In genomic region chr16:1420540-1421205, GRCh38 we compare ENCODE assay signal across 8 cellular contexts. TPM values are rescaled to one million over a fixed set of nuclear protein-coding genes. Genes with fewer than 3 reads are reported as not detected.
DNase-seq lines count a peak whose midpoint lies in the region; ATAC-seq and TF ChIP-seq lines count a peak whose summit lies in the region.

UQCC4 (minus strand) TSS chr16:1420747; CDS start chr16:1420723, 24 bp downstream.

- peaks cover 18% of the 10 kb centered on the region for H3K4me1 Mint-ChIP-seq in activated naive CD8-positive, alpha-beta T cell (ENCODE audit: low read depth)

- H3K27me3 Mint-ChIP-seq in activated naive CD8-positive, alpha-beta T cell = no peaks in the 10 kb centered on the region

- TF ChIP-seq CTCF in osteoblast (IDR thresholded peaks at IDR 0.05; ENCODE audit: extremely low read depth, low read depth, low read length) = no peak

- H3K9me3 ChIP-seq in osteoblast (ENCODE audit: low read depth, low read length) = no peaks in the 10 kb centered on the region
- H3K9me3 ChIP-seq in thymus (ENCODE audit: control insufficient read depth) = no peaks in the 10 kb centered on the region

- no peaks in the 10 kb centered on the region for H3K27me3 ChIP-seq in osteoblast (ENCODE audit: insufficient read depth, low read length)
- no peaks in the 10 kb centered on the region for H3K27me3 ChIP-seq in thymus (ENCODE audit: control insufficient read depth, insufficient read depth)

- peak within 1 kb of the TSS; percentile 98 for H3K27ac Mint-ChIP-seq in activated naive CD8-positive, alpha-beta T cell

- WGBS in thymus = under 1% methylated on average over 71 of the region's 71 CpGs

- peak within 1 kb of the TSS; percentile 95 for H2AFZ ChIP-seq in osteoblast (ENCODE audit: low read length)

- H3K36me3 ChIP-seq in osteoblast (ENCODE audit: insufficient read depth, low read length) (no peaks in the 10 kb centered on the region), thymus (ENCODE audit: control insufficient read depth, insufficient read depth) (peaks cover 3% of the 10 kb centered on the region)

- H3K4me2 ChIP-seq in osteoblast (ENCODE audit: insufficient read depth, low read length) = peak within 1 kb of the TSS; percentile 91

- peak within 1 kb of the TSS; percentile 95 for H3K27ac ChIP-seq in osteoblast (ENCODE audit: low read depth, low read length)
- H3K27ac ChIP-seq in thymus (ENCODE audit: low read depth) = peak within 1 kb of the TSS; percentile 99

- H3K4me3 Mint-ChIP-seq in activated naive CD8-positive, alpha-beta T cell = peak within 1 kb of the TSS; percentile 90

- H3K4me1 ChIP-seq in osteoblast (ENCODE audit: insufficient read depth, low read length) = peaks cover 11% of the 10 kb centered on the region
- peaks cover 10% of the 10 kb centered on the region for H3K4me1 ChIP-seq in thymus (ENCODE audit: control insufficient read depth, insufficient read depth, low read length)

- H3K79me2 ChIP-seq in osteoblast (ENCODE audit: insufficient read depth, low read length) = peaks cover 25% of the 10 kb centered on the region

- H4K20me1 ChIP-seq in osteoblast (ENCODE audit: insufficient read depth, low read length) = peaks cover 7% of the 10 kb centered on the region

- peak within 1 kb of the TSS; percentile 93 for H3K4me3 ChIP-seq in GM08714 (ENCODE audit: low read length)
- H3K4me3 ChIP-seq in osteoblast (ENCODE audit: insufficient read depth, low read length) = peak within 1 kb of the TSS; percentile 99
- peak within 1 kb of the TSS; percentile 87 for H3K4me3 ChIP-seq in thymus (ENCODE audit: low read length)

- no peaks in the 10 kb centered on the region for H3K36me3 Mint-ChIP-seq in activated naive CD8-positive, alpha-beta T cell

- ATAC-seq in HG02610 (IDR thresholded peaks at IDR 0.05; ENCODE audit: unreplicated experiment) = peak; percentile 90

- no peaks in the 10 kb centered on the region for H3K9me3 Mint-ChIP-seq in activated naive CD8-positive, alpha-beta T cell (ENCODE audit: low read depth)

- DNase-seq in NCI-H1092 treated with DMSO at 0.1 percent for 48 hours (lab: John Stamatoyannopoulos, UW) (peak; percentile 98), SKM-1 (lab: John Stamatoyannopoulos, UW; ENCODE audit: unreplicated experiment) (peak; percentile 89), glomerular visceral epithelial cell (ENCODE audit: extremely low spot score) (peak; percentile 96), osteoblast (ENCODE audit: insufficient read length, low spot score, missing footprints) (peak; percentile 100)

RNA-seq across cellular contexts. Expression of gene UQCC4, which starts in this region (rescaled TPM):
- total RNA-seq in osteoblast = 7.6 and 8.3 TPM in 2 replicates
- 24.4 TPM for polyA plus RNA-seq in thymus

Comparison
In these comparisons a context has a peak if more than half of its experiments do, and no peak if none do; other contexts are left out.
1. Peak in every context shown above with its lines: DNase-seq, ATAC-seq, H3K4me3 ChIP-seq and H3K27ac ChIP-seq.